In genomic region chr19:44574201-44574950, GRCh38 we compare ENCODE assay signal across 26 cellular contexts. TPM values are rescaled to one million over a fixed set of nuclear protein-coding genes. Genes with fewer than 3 reads are reported as not detected.
A peak's percentile ranks its signal among the peaks of the same experiment; 100 is the strongest.
DNase-seq lines count a peak whose midpoint lies in the region; ATAC-seq and TF ChIP-seq lines count a peak whose summit lies in the region.
"Had no signal": no experiment of that assay in that cellular context is flagged by ENCODE, and none has a peak within 500 bp of the region (broad histone marks: within the 10 kb centered on the region; RNA-seq: fewer than 3 reads in every experiment).

No MANE protein-coding gene starts in this region.

- TF ChIP-seq CTCF in upper lobe of right lung (IDR thresholded peaks at IDR 0.05): no peak

- H3K27me3 ChIP-seq in HUES6 (ENCODE audit: control insufficient read depth, insufficient read depth, low read length) (no peaks in the 10 kb centered on the region), upper lobe of right lung (no peaks in the 10 kb centered on the region)
- H3K27me3 ChIP-seq: BLaER1 had no signal

- H3K36me3 ChIP-seq in HUES6 (ENCODE audit: control insufficient read depth, insufficient read depth, low read length) (no peaks in the 10 kb centered on the region), SK-N-MC (ENCODE audit: insufficient read depth, low read length) (no peaks in the 10 kb centered on the region), upper lobe of right lung (no peaks in the 10 kb centered on the region)
- H3K36me3 ChIP-seq: BLaER1 had no signal

- H3K9ac ChIP-seq in HUES6 (ENCODE audit: low read length): peak overlapping the region; percentile 59
- H3K9ac ChIP-seq in SK-N-MC (ENCODE audit: insufficient read length): no peak overlapping the region
- H3K9ac ChIP-seq: BLaER1, SK-N-SH had no signal

- H3K9me3 ChIP-seq in HUES6 (ENCODE audit: control insufficient read depth, insufficient read depth, low read depth, low read length) (no peaks in the 10 kb centered on the region), SK-N-MC (ENCODE audit: low read depth, low read length) (no peaks in the 10 kb centered on the region), upper lobe of right lung (no peaks in the 10 kb centered on the region)
- H3K9me3 ChIP-seq: BLaER1, SK-N-SH had no signal

- peak overlapping the region; percentile 59; the same call in 1 of the 2 replicates for H3K27ac ChIP-seq in HUES6 (ENCODE audit: low read depth, low read length)
- no peak overlapping the region for H3K27ac ChIP-seq in SK-N-MC
- H3K27ac ChIP-seq in upper lobe of right lung: no peak overlapping the region
- H3K27ac ChIP-seq: BLaER1 had no signal

- DNase-seq in SK-N-MC (ENCODE audit: low read depth, low spot score) (no peak), head of caudate nucleus (peak; percentile 14 to 90 (median 61)), putamen (ENCODE audit: low spot score) (peak; percentile 81), RPMI8226 (no peak), upper lobe of right lung (no peak)
- no peak for DNase-seq in activated CD4-positive, CD25-positive, alpha-beta regulatory T cell treated with anti-CD3 and anti-CD28 coated beads, Interleukin-2, amount 50 U/mL, for 72 hours
- DNase-seq: ACHN; CD4-positive, alpha-beta T cell; COR-L47; DMS 273 treated with DMSO at 0.1 percent for 48 hours; DMS79 treated with DMSO at 0.1 percent for 48 hours; H7; HFFc6; NCI-H1105 treated with DMSO at 0.1 percent for 48 hours; NCI-H1694; NCI-H2081; NCI-H2171; NCI-H524 treated with DMSO at 0.1 percent for 48 hours; SHP77 treated with DMSO at 0.1 percent for 48 hours; SK-N-SH had no signal

- H3K4me3 ChIP-seq in HUES6 (ENCODE audit: low read depth, low read length) (no peak overlapping the region), SK-N-MC (peak overlapping the region; percentile 51), upper lobe of right lung (no peak overlapping the region)
- H3K4me3 ChIP-seq: BLaER1 had no signal

- intact Hi-C loops in head of caudate nucleus (cut with DNase I): loop anchor here (10.0 kb wide), 1 partner anchor 80 kb away; no protein-coding TSS in a partner anchor
- intact Hi-C loops in upper lobe of right lung (cut with DNase I): loop anchor here (5.0 kb wide), 2 partner anchors 83 to 198 kb away; no protein-coding TSS in a partner anchor

- ATAC-seq in HG02885 (IDR thresholded peaks at IDR 0.05; ENCODE audit: poor library complexity, unreplicated experiment): no peak
- ATAC-seq in upper lobe of right lung: no peak

- peaks cover 23% of the 10 kb centered on the region; the same call in 1 of the 2 replicates for H3K4me1 ChIP-seq in HUES6 (ENCODE audit: control insufficient read depth, insufficient read depth, low read length)
- H3K4me1 ChIP-seq in upper lobe of right lung: no peaks in the 10 kb centered on the region

RNA-seq across cellular contexts. Expression of gene IGSF23, which starts 39.0 kb away (rescaled TPM):
- not detected for total RNA-seq in upper lobe of right lung
- total RNA-seq: CD4-positive, alpha-beta T cell; H7; HFFc6; HT1080; OCI-LY7; RPMI7951 had no signal

RNA-seq across cellular contexts. Expression of gene CEACAM20, which starts 44.9 kb away (rescaled TPM):
- total RNA-seq in upper lobe of right lung: 0.35 TPM
- total RNA-seq: CD4-positive, alpha-beta T cell; H7; HFFc6; HT1080; OCI-LY7; RPMI7951 had no signal

Comparison
In these comparisons a context has a peak if more than half of its experiments do, and no peak if none do; other contexts are left out.
1. DNase-seq: peak in head of caudate nucleus (42 of 42) and putamen (single experiment); none in SK-N-MC (single experiment), activated CD4-positive, CD25-positive, alpha-beta regulatory T cell treated with anti-CD3 and anti-CD28 coated beads, Interleukin-2, amount 50 U/mL, for 72 hours (single experiment), RPMI8226 (single experiment) and upper lobe of right lung (single experiment).